ENCODE assay signal across 1 cellular context in genomic region chr5:67297376-67297775, GRCh38.
TF ChIP-seq lines count a peak whose summit lies in the region.

No MANE protein-coding gene starts in this region.

TF ChIP-seq in IMR-90, 13 proteins besides CTCF, POLR2A, EP300 and RAD21 (continued from another document):
- no peak for TF ChIP-seq USF2 (IDR thresholded peaks at IDR 0.05; ENCODE audit: low read depth, low read length)
- no peak for TF ChIP-seq SMC3 (IDR thresholded peaks at IDR 0.05; ENCODE audit: low read depth, low read length)
- TF ChIP-seq RCOR1 (IDR thresholded peaks at IDR 0.05; ENCODE audit: insufficient replicate concordance, low read length) = no peak
- TF ChIP-seq CEBPB (IDR thresholded peaks at IDR 0.05; ENCODE audit: low read depth, low read length) = no peak
TF ChIP-seq in IMR-90: peak in this region for 0.
